ENCODE assay signal across 8 cellular contexts in the genomic region with DNA sequence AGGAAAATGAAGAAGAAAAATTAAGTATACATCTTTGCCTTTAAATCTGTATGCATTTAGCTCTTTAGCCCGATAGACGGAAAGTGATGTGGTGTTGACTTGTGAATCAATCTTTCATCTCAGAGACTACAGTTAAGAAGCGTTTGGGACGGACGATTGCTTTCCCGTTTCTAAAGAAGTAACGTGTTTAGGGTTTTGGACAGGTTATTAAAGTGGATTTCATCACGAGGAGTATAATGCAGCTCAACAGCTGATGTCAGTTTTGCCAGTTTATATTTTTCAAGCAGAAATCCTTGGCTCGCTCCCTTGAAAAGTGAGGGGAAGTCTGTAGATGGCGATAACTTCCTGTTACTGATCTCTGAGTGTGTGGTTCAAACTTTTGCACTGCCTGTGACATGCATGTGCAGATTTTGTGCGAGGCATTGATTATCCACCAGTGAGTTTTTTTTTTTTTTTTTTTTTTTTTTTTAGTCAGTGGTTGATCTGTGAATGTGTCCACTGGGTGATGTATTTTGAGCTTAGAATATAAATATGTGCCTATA. TPM values are rescaled to one million over a fixed set of nuclear protein-coding genes. Genes with fewer than 3 reads are reported as not detected.
DNase-seq lines count a peak whose midpoint lies in the region; ATAC-seq and TF ChIP-seq lines count a peak whose summit lies in the region.

No MANE protein-coding gene starts in this region.

- H3K4me3 Mint-ChIP-seq in activated T-cell treated with anti-CD3 and anti-CD28 coated beads, Interleukin-2, amount 50 U/mL, for 72 hours, result peak overlapping the region; percentile 44 to 49
- H3K4me3 Mint-ChIP-seq in activated T-cell treated with anti-CD3 and anti-CD28 coated beads, Interleukin-2, amount 50 U/mL, for 4 hours, result no peak overlapping the region
- no peak overlapping the region for H3K4me3 Mint-ChIP-seq in MCF 10A (ENCODE audit: unreplicated experiment)

- H3K4me2 ChIP-seq in mesenchymal stem cell (ENCODE audit: low read length, poor library complexity, severe bottlenecking), result no peak overlapping the region

- no peak overlapping the region for H2BK12ac ChIP-seq in mesenchymal stem cell (ENCODE audit: low read length in 2 of 2)

- H3K9me3 ChIP-seq in mesenchymal stem cell (ENCODE audit: control insufficient read depth, low read length) (no peaks in the 10 kb centered on the region), upper lobe of left lung (no peaks in the 10 kb centered on the region)

- TF ChIP-seq CTCF in upper lobe of left lung (IDR thresholded peaks at IDR 0.05), result no peak
- no peak for TF ChIP-seq CTCF in MCF 10A (IDR thresholded peaks at IDR 0.05; ENCODE audit: unreplicated experiment)

- intact Hi-C loops in MCF 10A (cut with micrococcal nuclease), result no loop called here

- ATAC-seq in activated T-cell treated with anti-CD3 and anti-CD28 coated beads, Interleukin-2, amount 50 U/mL, for 72 hours (replicated peaks in 1 of 2), result no peak
- ATAC-seq in activated T-cell treated with anti-CD3 and anti-CD28 coated beads, Interleukin-2, amount 50 U/mL, for 4 hours, result no peak
- ATAC-seq in upper lobe of left lung (ENCODE audit: low FRiP score in 2 of 2), result peak in 1 of 2 donors; percentile 27

- peak overlapping the region in 1 of 2 experiments; percentile 64 for H3K4me3 ChIP-seq in mesenchymal stem cell (ENCODE audit: insufficient read depth in 1 of 2, low read depth in 1 of 2, low read length in 2 of 2)
- H3K4me3 ChIP-seq in upper lobe of left lung, result peak overlapping the region in 3 of 4 donors; percentile 36 to 48 (median 42)

- H3K23ac ChIP-seq in mesenchymal stem cell (ENCODE audit: low read length in 2 of 2), result no peak overlapping the region

- H3K36me3 ChIP-seq in mesenchymal stem cell (ENCODE audit: control insufficient read depth in 1 of 2, insufficient read depth in 2 of 2, low read depth in 1 of 2, low read length in 2 of 2) (no peaks in the 10 kb centered on the region), upper lobe of left lung (no peaks in the 10 kb centered on the region)

- H3K4ac ChIP-seq in mesenchymal stem cell (ENCODE audit: low read depth in 1 of 2, low read length in 2 of 2), result no peak overlapping the region

- H2AFZ ChIP-seq in mesenchymal stem cell (ENCODE audit: low read depth, low read length), result no peak overlapping the region

- no peak overlapping the region for H4K91ac ChIP-seq in mesenchymal stem cell (ENCODE audit: low read length)

- no peaks in the 10 kb centered on the region for H3K9me3 Mint-ChIP-seq in activated T-cell treated with anti-CD3 and anti-CD28 coated beads, Interleukin-2, amount 50 U/mL, for 72 hours
- no peaks in the 10 kb centered on the region for H3K9me3 Mint-ChIP-seq in activated T-cell treated with anti-CD3 and anti-CD28 coated beads, Interleukin-2, amount 50 U/mL, for 4 hours
- no peaks in the 10 kb centered on the region for H3K9me3 Mint-ChIP-seq in MCF 10A (ENCODE audit: unreplicated experiment)

- peaks cover 40% of the 10 kb centered on the region for H3K27me3 Mint-ChIP-seq in activated T-cell treated with anti-CD3 and anti-CD28 coated beads, Interleukin-2, amount 50 U/mL, for 72 hours (ENCODE audit: low read depth)
- H3K27me3 Mint-ChIP-seq in activated T-cell treated with anti-CD3 and anti-CD28 coated beads, Interleukin-2, amount 50 U/mL, for 4 hours (ENCODE audit: low read depth), result peaks cover 44% of the 10 kb centered on the region
- peaks cover 29% of the 10 kb centered on the region for H3K27me3 Mint-ChIP-seq in MCF 10A (ENCODE audit: insufficient read depth, unreplicated experiment)

- TF ChIP-seq POLR2A in upper lobe of left lung (IDR thresholded peaks at IDR 0.05), result no peak

- H2BK120ac ChIP-seq in mesenchymal stem cell (ENCODE audit: low read depth, low read length), result no peak overlapping the region

- H3K14ac ChIP-seq in mesenchymal stem cell (ENCODE audit: low read length in 2 of 2), result no peak overlapping the region

- peaks cover 17% of the 10 kb centered on the region for H3K4me1 ChIP-seq in mesenchymal stem cell (ENCODE audit: control insufficient read depth, insufficient read depth, low read depth, low read length)
- H3K4me1 ChIP-seq in upper lobe of left lung, result peaks cover 0 to 16% (median 3%) of the 10 kb centered on the region in 4 donors

- H3K79me1 ChIP-seq in mesenchymal stem cell (replicated peaks; ENCODE audit: low read length, poor library complexity, severe bottlenecking), result no peaks in the 10 kb centered on the region

- DNase-seq in activated T-cell treated with anti-CD3 and anti-CD28 coated beads, Interleukin-2, amount 50 U/mL, for 72 hours, result no peak
- no peak for DNase-seq in activated T-cell treated with anti-CD3 and anti-CD28 coated beads, Interleukin-2, amount 50 U/mL, for 4 hours
- peak; percentile 10 for DNase-seq in cerebellar cortex (ENCODE audit: low spot score)
- DNase-seq in mesenchymal stem cell, result no peak
- DNase-seq in upper lobe of left lung, result no peak
- no peak for DNase-seq in DMS53 (lab: John Stamatoyannopoulos, UW)
- no peak for DNase-seq in MCF 10A (ENCODE audit: unreplicated experiment)
- DNase-seq in H4 (ENCODE audit: low spot score), result no peak

- H3K18ac ChIP-seq in mesenchymal stem cell (ENCODE audit: low read depth in 1 of 2, low read length in 2 of 2), result no peak overlapping the region

- BruUV-seq in MCF 10A (replicated peaks; lab: Mats Ljungman, UMichigan), result no TSS peak

- H3K4me1 Mint-ChIP-seq in activated T-cell treated with anti-CD3 and anti-CD28 coated beads, Interleukin-2, amount 50 U/mL, for 72 hours (ENCODE audit: low read depth), result peaks cover 6% of the 10 kb centered on the region
- peaks cover 6% of the 10 kb centered on the region for H3K4me1 Mint-ChIP-seq in activated T-cell treated with anti-CD3 and anti-CD28 coated beads, Interleukin-2, amount 50 U/mL, for 4 hours (ENCODE audit: low read depth)
- H3K4me1 Mint-ChIP-seq in MCF 10A (ENCODE audit: insufficient read depth, unreplicated experiment), result no peaks in the 10 kb centered on the region

- H3K27ac Mint-ChIP-seq in activated T-cell treated with anti-CD3 and anti-CD28 coated beads, Interleukin-2, amount 50 U/mL, for 72 hours, result no peak overlapping the region
- no peak overlapping the region for H3K27ac Mint-ChIP-seq in MCF 10A (ENCODE audit: low read depth, unreplicated experiment)

- WGBS in mesenchymal stem cell, result 9% methylated on average over 11 of the region's 11 CpGs
- 3 to 4% methylated on average over 11 of the region's 11 CpGs for WGBS in upper lobe of left lung, 2 donors

- CTCF ChIA-PET in MCF 10A (lab: Yijun Ruan, JAX), result interaction anchor here (0.6 kb wide), 1 partner anchor 631 kb away, joined by 3 read pairs; no protein-coding TSS in a partner anchor

- POLR2A ChIA-PET in MCF 10A (lab: Yijun Ruan, JAX), result no interaction called here

- no peak overlapping the region for H2BK15ac ChIP-seq in mesenchymal stem cell (ENCODE audit: low read depth, poor library complexity, severe bottlenecking)

- TF ChIP-seq EP300 in upper lobe of left lung (IDR thresholded peaks at IDR 0.05), result no peak

- peaks cover 45% of the 10 kb centered on the region in 2 experiments for H3K27me3 ChIP-seq in mesenchymal stem cell (ENCODE audit: control insufficient read depth in 1 of 2, insufficient read depth in 1 of 2, low read length in 2 of 2)
- H3K27me3 ChIP-seq in upper lobe of left lung, result peaks cover 0 to 20% (median 11%) of the 10 kb centered on the region in 4 donors

- H4K8ac ChIP-seq in mesenchymal stem cell (ENCODE audit: low read length), result no peak overlapping the region

- no peak overlapping the region for H3K27ac ChIP-seq in mesenchymal stem cell (ENCODE audit: low read length, poor library complexity, severe bottlenecking)
- H3K27ac ChIP-seq in upper lobe of left lung, result no peak overlapping the region

- H3K9ac ChIP-seq in mesenchymal stem cell (ENCODE audit: low read length), result peak overlapping the region; percentile 36

- no peaks in the 10 kb centered on the region for H3K36me3 Mint-ChIP-seq in activated T-cell treated with anti-CD3 and anti-CD28 coated beads, Interleukin-2, amount 50 U/mL, for 72 hours (ENCODE audit: insufficient read depth in 2 of 2)
- H3K36me3 Mint-ChIP-seq in activated T-cell treated with anti-CD3 and anti-CD28 coated beads, Interleukin-2, amount 50 U/mL, for 4 hours (ENCODE audit: insufficient read depth), result no peaks in the 10 kb centered on the region
- H3K36me3 Mint-ChIP-seq in MCF 10A (ENCODE audit: insufficient read depth, unreplicated experiment), result no peaks in the 10 kb centered on the region

- no peak overlapping the region for H2AK5ac ChIP-seq in mesenchymal stem cell (ENCODE audit: low read length, severe bottlenecking)

- H2BK5ac ChIP-seq in mesenchymal stem cell (ENCODE audit: low read depth, low read length, poor library complexity, severe bottlenecking), result no peak overlapping the region

RNA-seq across cellular contexts. Expression of a gene that starts 1.1 kb away (rescaled TPM):
- total RNA-seq in activated T-cell treated with anti-CD3 and anti-CD28 coated beads, Interleukin-2, amount 50 U/mL, for 72 hours, result not detected
- under 1 TPM; 0.08 to 0.26 (median 0.11) TPM for total RNA-seq in activated T-cell treated with anti-CD3 and anti-CD28 coated beads, Interleukin-2, amount 50 U/mL, for 4 hours
- polyA plus RNA-seq in mesenchymal stem cell (2013, experiment 1 of 2), result 0.04 TPM
- 0.03 TPM for polyA plus RNA-seq in mesenchymal stem cell (2013, experiment 2 of 2)
- 1 to 10 TPM in 1 of 6 donors, under 1 TPM in 4, not detected in 1; 0.20 to 2.4 (median 0.46) TPM for total RNA-seq in upper lobe of left lung
- not detected in 2 replicates for total RNA-seq in MCF 10A (2022)
- total RNA-seq in H4 (2014; rRNA removed; shearing (Covaris generic)), result 0.04 TPM in 1 of 2 replicates, not detected in the other

Comparison
In these comparisons a context has a peak if more than half of its experiments do, and no peak if none do; other contexts are left out.
1. H3K4me3 Mint-ChIP-seq: peak in activated T-cell treated with anti-CD3 and anti-CD28 coated beads, Interleukin-2, amount 50 U/mL, for 72 hours (2 of 2); none in activated T-cell treated with anti-CD3 and anti-CD28 coated beads, Interleukin-2, amount 50 U/mL, for 4 hours (single experiment) and MCF 10A (single experiment).